ENCODE assay signal across 26 cellular contexts in the genomic region with DNA sequence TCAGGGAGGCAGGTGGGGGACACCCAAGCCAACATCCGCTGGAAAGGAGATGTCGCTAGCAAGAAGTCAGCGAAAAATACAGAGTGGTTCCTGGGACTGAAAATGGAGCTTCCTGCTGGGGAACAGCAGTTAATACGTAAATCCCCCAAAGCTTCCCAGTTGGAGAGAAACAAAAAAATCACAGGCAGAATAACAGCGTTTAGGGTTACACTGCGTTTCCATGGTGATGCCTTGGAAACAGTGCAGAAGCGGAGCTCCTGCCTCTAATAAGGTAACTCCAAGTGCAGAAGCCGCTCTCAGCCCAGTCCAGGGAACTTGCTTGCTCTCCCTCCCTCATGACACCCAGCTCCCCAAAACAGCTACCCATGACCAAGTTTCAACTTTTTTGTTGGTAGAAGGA.
DNase-seq lines count a peak whose midpoint lies in the region; ATAC-seq, FAIRE-seq and TF ChIP-seq lines count a peak whose summit lies in the region.
"Had no signal": no experiment of that assay in that cellular context is flagged by ENCODE, and none has a peak within 500 bp of the region (broad histone marks: within the 10 kb centered on the region; RNA-seq: fewer than 3 reads in every experiment).

No MANE protein-coding gene starts in this region.

- H3K9me3 Mint-ChIP-seq in GM23338 (no peaks in the 10 kb centered on the region), neural crest cell (no peaks in the 10 kb centered on the region)
- H3K9me3 Mint-ChIP-seq: activated naive CD8-positive, alpha-beta T cell treated with anti-CD3 and anti-CD28 coated beads for 36 hours; activated T-helper 1 cell treated with anti-CD3 and anti-CD28 coated beads, Interleukin-12 subunit alpha, Interleukin-12 subunit beta, Interleukin-2, Interleukin-4 antibody, amounts not matched to agents 30 ng/mL and 10 ng/mL and 1 ng/mL, durations not matched to agents 14 hours and 24 hours and 36 hours; CD4-positive, alpha-beta T cell; endodermal cell had no signal

- peaks cover 6% of the 10 kb centered on the region for H3K27me3 Mint-ChIP-seq in GM23338 (ENCODE audit: insufficient read depth, low read depth, poor library complexity)
- H3K27me3 Mint-ChIP-seq in neural crest cell (ENCODE audit: low read depth), result no peaks in the 10 kb centered on the region
- H3K27me3 Mint-ChIP-seq: activated naive CD8-positive, alpha-beta T cell treated with anti-CD3 and anti-CD28 coated beads for 36 hours; CD4-positive, alpha-beta T cell; naive thymus-derived CD4-positive, alpha-beta T cell had no signal

- no peaks in the 10 kb centered on the region for H3K79me2 ChIP-seq in GM23338 (replicated peaks; ENCODE audit: insufficient read depth)

- no peaks in the 10 kb centered on the region for H3K4me1 ChIP-seq in GM23338 (ENCODE audit: insufficient read depth)
- H3K4me1 ChIP-seq: SJSA1 had no signal

- H2AFZ ChIP-seq in GM23338, result no peak overlapping the region
- H2AFZ ChIP-seq: GM23248 had no signal

- H3K9me2 ChIP-seq in GM23338 (ENCODE audit: insufficient read depth), result no peaks in the 10 kb centered on the region

- FAIRE-seq in H54 (lab: Jason Lieb, UNC), result no peak
- FAIRE-seq: kidney, urothelium cell line had no signal

- peaks cover 5% of the 10 kb centered on the region; the same call in 2 of the 3 replicates for H3K36me3 Mint-ChIP-seq in GM23338 (ENCODE audit: low read depth)
- no peaks in the 10 kb centered on the region for H3K36me3 Mint-ChIP-seq in neural crest cell (ENCODE audit: low read depth)
- H3K36me3 Mint-ChIP-seq: activated naive CD8-positive, alpha-beta T cell treated with anti-CD3 and anti-CD28 coated beads for 36 hours had no signal

- H3K27me3 ChIP-seq in GM23338 (ENCODE audit: insufficient read depth) (no peaks in the 10 kb centered on the region), dorsolateral prefrontal cortex (no peaks in the 10 kb centered on the region)
- H3K27me3 ChIP-seq: esophagus squamous epithelium, gastroesophageal sphincter, SJSA1 had no signal

- H3K4me1 Mint-ChIP-seq in GM23338 (peaks cover 11% of the 10 kb centered on the region), neural crest cell (peaks cover 12% of the 10 kb centered on the region)
- H3K4me1 Mint-ChIP-seq: activated naive CD8-positive, alpha-beta T cell treated with anti-CD3 and anti-CD28 coated beads for 36 hours; endodermal cell had no signal

- no peaks in the 10 kb centered on the region for H3K36me3 ChIP-seq in GM23338 (ENCODE audit: insufficient read depth)

- H3K4me2 ChIP-seq in GM23338, result no peak overlapping the region

- H3K4me3 Mint-ChIP-seq in GM23338, result no peak overlapping the region
- no peak overlapping the region for H3K4me3 Mint-ChIP-seq in neural crest cell
- H3K4me3 Mint-ChIP-seq: activated naive CD8-positive, alpha-beta T cell treated with anti-CD3 and anti-CD28 coated beads for 36 hours; activated T-helper 1 cell treated with anti-CD3 and anti-CD28 coated beads, Interleukin-12 subunit alpha, Interleukin-12 subunit beta, Interleukin-2, Interleukin-4 antibody, amounts not matched to agents 30 ng/mL and 10 ng/mL and 1 ng/mL, durations not matched to agents 14 hours and 24 hours and 36 hours; CD4-positive, alpha-beta T cell; endodermal cell; naive thymus-derived CD4-positive, alpha-beta T cell had no signal

- peak overlapping the region; percentile 23; the same call in 1 of the 2 replicates for H3K27ac Mint-ChIP-seq in GM23338
- peak overlapping the region; percentile 83 for H3K27ac Mint-ChIP-seq in neural crest cell (ENCODE audit: unreplicated experiment)
- H3K27ac Mint-ChIP-seq: activated naive CD8-positive, alpha-beta T cell treated with anti-CD3 and anti-CD28 coated beads for 36 hours; activated T-helper 1 cell treated with anti-CD3 and anti-CD28 coated beads, Interleukin-12 subunit alpha, Interleukin-12 subunit beta, Interleukin-2, Interleukin-4 antibody, amounts not matched to agents 30 ng/mL and 10 ng/mL and 1 ng/mL, durations not matched to agents 14 hours and 24 hours and 36 hours; CD4-positive, alpha-beta T cell had no signal

- no peaks in the 10 kb centered on the region; the same call in none of the 2 replicates for H4K20me1 ChIP-seq in GM23338 (replicated peaks; ENCODE audit: insufficient read depth)

- no peaks in the 10 kb centered on the region for H3F3A ChIP-seq in GM23338 (replicated peaks; ENCODE audit: low read depth)

- intact Hi-C loops in dorsolateral prefrontal cortex (cut with DNase I), result loop anchor here in 1 of 2 donors (10.0 kb wide), 1 partner anchor 58 kb away; no protein-coding TSS in a partner anchor

- H3K4me3 ChIP-seq in GM23338 (no peak overlapping the region), dorsolateral prefrontal cortex (peak overlapping the region in 1 of 59 donors; percentile 27)
- H3K4me3 ChIP-seq: coronary artery, esophagus squamous epithelium, gastroesophageal sphincter, GM23248, SJSA1 had no signal

- peak; percentile 40 for ATAC-seq in GM23338
- no peak for ATAC-seq in GM21526 (IDR thresholded peaks at IDR 0.05; ENCODE audit: low FRiP score, unreplicated experiment)
- ATAC-seq: gastroesophageal sphincter; naive thymus-derived CD4-positive, alpha-beta T cell; Panc1 had no signal

- TF ChIP-seq CTCF in GM23338 (conservative IDR thresholded peaks at IDR 0.05; ENCODE audit: low read depth in 2 of 2) (no peak), dorsolateral prefrontal cortex (IDR thresholded peaks at IDR 0.05 in 54 of 56, conservative IDR thresholded peaks at IDR 0.05 in 2 of 56; ENCODE audit: low read depth in 1 of 56, partially characterized antibody in 56 of 56) (no peak), neural crest cell (conservative IDR thresholded peaks at IDR 0.05) (no peak)

- H3K27ac ChIP-seq in GM23338 (ENCODE audit: low read depth), result no peak overlapping the region
- H3K27ac ChIP-seq in dorsolateral prefrontal cortex, result peak overlapping the region in 42 of 59 donors; percentile 1 to 79 (median 54)
- H3K27ac ChIP-seq: coronary artery, esophagus squamous epithelium, gastroesophageal sphincter, GM23248, SJSA1 had no signal

- DNase-seq in GM23338 (ENCODE audit: low spot score) (no peak), NCI-H2227 (lab: John Stamatoyannopoulos, UW; ENCODE audit: unreplicated experiment) (peak; percentile 80), dorsolateral prefrontal cortex (no peak), neural crest cell (ENCODE audit: low read depth, low spot score) (no peak), SHP77 (lab: John Stamatoyannopoulos, UW) (no peak), H54 (ENCODE audit: insufficient read length, low spot score) (no peak)
- DNase-seq: activated naive CD8-positive, alpha-beta T cell treated with anti-CD3 and anti-CD28 coated beads for 36 hours; CD4-positive, alpha-beta T cell; DMS 273 treated with DMSO at 0.1 percent for 48 hours; endodermal cell; esophagus squamous epithelium; GM23248; kidney; mammary epithelial cell; MM.1S; naive thymus-derived CD4-positive, alpha-beta T cell; NCI-H1694 treated with DMSO at 0.1 percent for 48 hours; NK-92 treated with Interleukin-12 subunit alpha and Interleukin-12 subunit beta, amount 100 ng/mL, for 24 hours; T-helper 1 cell had no signal

- no peak for TF ChIP-seq POLR2A in H54 (IDR thresholded peaks at IDR 0.05; ENCODE audit: low read depth, low read length)

TF ChIP-seq in GM23338, 12 proteins besides CTCF, POLR2A, EP300 and RAD21 (continues in another document):
- TF ChIP-seq STAT1 (IDR thresholded peaks at IDR 0.05; ENCODE audit: unreplicated experiment), result no peak
- TF ChIP-seq, protein P1, sequence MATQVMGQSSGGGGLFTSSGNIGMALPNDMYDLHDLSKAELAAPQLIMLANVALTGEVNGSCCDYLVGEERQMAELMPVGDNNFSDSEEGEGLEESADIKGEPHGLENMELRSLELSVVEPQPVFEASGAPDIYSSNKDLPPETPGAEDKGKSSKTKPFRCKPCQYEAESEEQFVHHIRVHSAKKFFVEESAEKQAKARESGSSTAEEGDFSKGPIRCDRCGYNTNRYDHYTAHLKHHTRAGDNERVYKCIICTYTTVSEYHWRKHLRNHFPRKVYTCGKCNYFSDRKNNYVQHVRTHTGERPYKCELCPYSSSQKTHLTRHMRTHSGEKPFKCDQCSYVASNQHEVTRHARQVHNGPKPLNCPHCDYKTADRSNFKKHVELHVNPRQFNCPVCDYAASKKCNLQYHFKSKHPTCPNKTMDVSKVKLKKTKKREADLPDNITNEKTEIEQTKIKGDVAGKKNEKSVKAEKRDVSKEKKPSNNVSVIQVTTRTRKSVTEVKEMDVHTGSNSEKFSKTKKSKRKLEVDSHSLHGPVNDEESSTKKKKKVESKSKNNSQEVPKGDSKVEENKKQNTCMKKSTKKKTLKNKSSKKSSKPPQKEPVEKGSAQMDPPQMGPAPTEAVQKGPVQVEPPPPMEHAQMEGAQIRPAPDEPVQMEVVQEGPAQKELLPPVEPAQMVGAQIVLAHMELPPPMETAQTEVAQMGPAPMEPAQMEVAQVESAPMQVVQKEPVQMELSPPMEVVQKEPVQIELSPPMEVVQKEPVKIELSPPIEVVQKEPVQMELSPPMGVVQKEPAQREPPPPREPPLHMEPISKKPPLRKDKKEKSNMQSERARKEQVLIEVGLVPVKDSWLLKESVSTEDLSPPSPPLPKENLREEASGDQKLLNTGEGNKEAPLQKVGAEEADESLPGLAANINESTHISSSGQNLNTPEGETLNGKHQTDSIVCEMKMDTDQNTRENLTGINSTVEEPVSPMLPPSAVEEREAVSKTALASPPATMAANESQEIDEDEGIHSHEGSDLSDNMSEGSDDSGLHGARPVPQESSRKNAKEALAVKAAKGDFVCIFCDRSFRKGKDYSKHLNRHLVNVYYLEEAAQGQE (IDR thresholded peaks at IDR 0.05; ENCODE audit: unreplicated experiment), result no peak
